ENCODE assay signal across 9 cellular contexts in genomic region chr16:70253291-70254094, GRCh38. TPM values are rescaled to one million over a fixed set of nuclear protein-coding genes. Genes with fewer than 3 reads are reported as not detected.
DNase-seq lines count a peak whose midpoint lies in the region; TF ChIP-seq lines count a peak whose summit lies in the region.
"Had no signal": no experiment of that assay in that cellular context is flagged by ENCODE, and none has a peak within 500 bp of the region (broad histone marks: within the 10 kb centered on the region; RNA-seq: fewer than 3 reads in every experiment).

No MANE protein-coding gene starts in this region.

- TF ChIP-seq CTCF in Caco-2 (IDR thresholded peaks at IDR 0.05; ENCODE audit: insufficient read depth in 1 of 2, low read depth in 1 of 2, low read length in 1 of 2, severe bottlenecking in 1 of 2, unreplicated experiment in 1 of 2) (peak; percentile 80 to 81), HFFc6 (IDR thresholded peaks at IDR 0.05) (peak; percentile 80), fibroblast of pulmonary artery (IDR thresholded peaks at IDR 0.05; ENCODE audit: low read length, missing control alignments) (peak; percentile 59)

- POLR2A ChIA-PET in Caco-2 (lab: Charles Lee): no interaction called here

- H3K4me3 ChIP-seq in Caco-2 (ENCODE audit: low read depth, low read length) (no peak overlapping the region), fibroblast of pulmonary artery (replicated peaks; ENCODE audit: low read depth, low read length) (no peak overlapping the region)
- H3K4me3 ChIP-seq: SJCRH30 had no signal

- no peaks in the 10 kb centered on the region for H3K4me1 ChIP-seq in Caco-2
- H3K4me1 ChIP-seq: SJCRH30 had no signal

- H3K9me3 Mint-ChIP-seq in Caco-2 (ENCODE audit: unreplicated experiment) (no peaks in the 10 kb centered on the region), HFFc6 (no peaks in the 10 kb centered on the region)

- no peaks in the 10 kb centered on the region for H3K27me3 ChIP-seq in Caco-2 (replicated peaks; ENCODE audit: control insufficient read depth, insufficient read depth, low read length)
- H3K27me3 ChIP-seq: SJCRH30 had no signal

- peak; percentile 72 to 82 for DNase-seq in Caco-2
- peak; percentile 24 for DNase-seq in HFFc6
- peak; percentile 31 for DNase-seq in activated CD4-positive, alpha-beta T cell treated with anti-CD3 and anti-CD28 coated beads, Interleukin-2, amount 50 U/mL, for 1 hour
- peak; percentile 59 for DNase-seq in fibroblast of pulmonary artery (ENCODE audit: low read depth)
- DNase-seq in stimulated activated CD4-positive, alpha-beta T cell treated with anti-CD3 and anti-CD28 coated beads, Interleukin-15, amount 100 ng/mL, for 24 hours: peak; percentile 53
- DNase-seq in Ammon's horn (ENCODE audit: low spot score): no peak
- DNase-seq in NCI-H2107 (lab: John Stamatoyannopoulos, UW): no peak
- no peak for DNase-seq in foreskin melanocyte

- H3K4me3 Mint-ChIP-seq in Caco-2 (ENCODE audit: unreplicated experiment) (no peak overlapping the region), HFFc6 (no peak overlapping the region)

- peaks cover 10% of the 10 kb centered on the region for H3K36me3 ChIP-seq in Caco-2 (ENCODE audit: control insufficient read depth, insufficient read depth, low read length)

- H3K27me3 Mint-ChIP-seq in Caco-2 (ENCODE audit: insufficient read depth, unreplicated experiment) (no peaks in the 10 kb centered on the region), HFFc6 (ENCODE audit: insufficient read depth) (peaks cover 6% of the 10 kb centered on the region; the same call in 1 of the 2 replicates)

- no peaks in the 10 kb centered on the region for H3K9me3 ChIP-seq in Caco-2
- H3K9me3 ChIP-seq: SJCRH30 had no signal

- CTCF ChIA-PET in Caco-2 (lab: Charles Lee): interaction anchor here (0.7 to 0.8 kb wide), 4 partner anchors 11 to 128 kb away, joined by 3 to 6 read pairs (median 3); no protein-coding TSS in a partner anchor

- H3K4me1 Mint-ChIP-seq in Caco-2 (ENCODE audit: low read depth, unreplicated experiment) (no peaks in the 10 kb centered on the region), HFFc6 (ENCODE audit: low read depth) (peaks cover 11% of the 10 kb centered on the region)

- intact Hi-C loops in Caco-2 (cut with micrococcal nuclease; ENCODE audit: unreplicated experiment): no loop called here

- no TSS peak for BruUV-seq in Caco-2 (replicated peaks; lab: Mats Ljungman, UMichigan)

- H3K27ac Mint-ChIP-seq in Caco-2 (ENCODE audit: unreplicated experiment) (peak overlapping the region; percentile 50), HFFc6 (peak overlapping the region; percentile 18; the same call in 1 of the 2 replicates)

- H3K36me3 Mint-ChIP-seq in Caco-2 (ENCODE audit: insufficient read depth, unreplicated experiment) (peaks cover 99% of the 10 kb centered on the region), HFFc6 (ENCODE audit: low read depth) (peaks cover 30% of the 10 kb centered on the region)

RNA-seq across cellular contexts. Expression of gene EXOSC6, which starts 1.8 kb away (rescaled TPM):
- total RNA-seq in Caco-2 (2022): 33.6 and 34.6 TPM in 2 replicates
- total RNA-seq in HFFc6 (2021; fragmentation: NEBNext Ultra II Directional; extraction: Animal tissue kit (Norgen Biotek cat#: 25700)): 10 to 100 TPM; 19.4 to 24.9 (median 21.6) TPM

RNA-seq across cellular contexts. Expression of gene AARS1, which starts 35.8 kb away (rescaled TPM):
- 366 and 449 TPM in 2 replicates for total RNA-seq in Caco-2 (2022)
- 10 to 100 TPM; 82.3 to 99.1 (median 84.9) TPM for total RNA-seq in HFFc6 (2021; fragmentation: NEBNext Ultra II Directional; extraction: Animal tissue kit (Norgen Biotek cat#: 25700))

RNA-seq across cellular contexts. Expression of gene DDX19B, which starts 45.5 kb away (rescaled TPM):
- total RNA-seq in Caco-2 (2022): 72.4 and 74.5 TPM in 2 replicates
- 10 to 100 TPM; 20.8 to 30.9 (median 26.7) TPM for total RNA-seq in HFFc6 (2021; fragmentation: NEBNext Ultra II Directional; extraction: Animal tissue kit (Norgen Biotek cat#: 25700))

Comparison
In these comparisons a context has a peak if more than half of its experiments do, and no peak if none do; other contexts are left out.
1. DNase-seq: peak in Caco-2 (2 of 2), HFFc6 (single experiment), activated CD4-positive, alpha-beta T cell treated with anti-CD3 and anti-CD28 coated beads, Interleukin-2, amount 50 U/mL, for 1 hour (single experiment), fibroblast of pulmonary artery (single experiment) and stimulated activated CD4-positive, alpha-beta T cell treated with anti-CD3 and anti-CD28 coated beads, Interleukin-15, amount 100 ng/mL, for 24 hours (single experiment); none in Ammon's horn (single experiment), NCI-H2107 (single experiment) and foreskin melanocyte (single experiment).
2. Peak in every context shown above with its lines, with median percentiles within 50 percentile points of each other: CTCF ChIP-seq.